In the genomic region with DNA sequence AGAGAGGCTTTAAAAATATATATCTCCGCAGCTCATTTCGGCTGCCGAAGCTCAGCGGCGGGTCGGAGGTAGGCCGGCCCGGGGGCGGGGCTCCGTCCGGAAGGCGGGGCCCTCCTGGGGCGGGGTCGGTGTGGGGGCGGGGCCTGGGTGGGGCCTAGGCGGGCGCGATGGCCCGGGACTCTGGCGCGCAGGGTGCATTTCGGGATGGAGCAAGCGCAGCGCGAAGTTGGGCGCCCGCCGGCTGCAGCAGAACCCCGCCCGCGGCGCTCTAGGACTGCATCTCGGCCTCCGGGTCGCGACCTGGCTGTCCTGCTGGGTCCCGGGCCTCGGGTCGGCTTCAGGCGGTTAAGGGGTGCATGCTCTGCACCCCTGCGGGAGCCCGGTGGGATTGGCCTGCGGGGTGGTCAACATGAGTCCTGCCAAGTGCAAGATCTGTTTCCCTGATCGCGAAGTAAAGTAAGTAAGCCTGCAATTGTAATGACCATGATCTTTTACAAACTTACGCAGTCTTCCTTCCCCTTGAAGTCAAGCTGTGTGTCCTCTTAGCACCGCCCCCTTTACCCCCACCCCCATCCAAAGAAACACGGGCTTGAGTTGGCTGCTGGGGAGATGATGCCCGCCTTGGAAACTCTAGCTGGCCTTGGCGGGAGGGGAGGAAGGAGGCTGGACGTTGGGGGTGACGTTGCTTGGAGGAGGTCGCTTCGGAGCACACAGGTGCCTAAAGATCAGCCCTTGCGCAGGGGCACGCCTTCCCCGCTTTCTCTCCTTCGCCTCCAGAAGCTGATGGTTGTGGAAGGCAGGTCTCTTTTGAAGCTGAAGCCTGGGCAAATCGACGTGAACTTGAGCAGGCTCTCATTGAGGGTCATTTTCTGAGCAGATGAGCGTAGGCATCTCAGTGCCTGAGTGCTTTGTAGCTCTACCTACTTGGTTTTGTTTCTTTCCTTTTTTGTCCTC, we compare ENCODE assay signal across 8 cellular contexts. TPM values are rescaled to one million over a fixed set of nuclear protein-coding genes. Genes with fewer than 3 reads are reported as not detected.
A peak's percentile ranks its signal among the peaks of the same experiment; 100 is the strongest.
DNase-seq lines count a peak whose midpoint lies in the region; ATAC-seq and TF ChIP-seq lines count a peak whose summit lies in the region.

No MANE protein-coding gene starts in this region.

- 0 to 1% (median 1%) methylated on average over 20 to 61 of the region's 61 CpGs for WGBS in spleen, 5 donors

- H3K36me3 ChIP-seq in spleen = no peaks in the 10 kb centered on the region

- intact Hi-C loops in spleen (cut with DNase I; ENCODE audit: low total_unique reads) = no loop called here

- TF ChIP-seq POLR2A in spleen (IDR thresholded peaks at IDR 0.05) = peak in 1 of 3 donors; percentile 34

- in situ Hi-C loops in GM13976 (cut with MboI; ENCODE audit: low sequenced_read_pairs, unreplicated experiment) = no loop called here

- peaks cover 8 to 50% (median 29%) of the 10 kb centered on the region in 6 donors for H3K4me1 ChIP-seq in spleen

- ATAC-seq in HG02884 (IDR thresholded peaks at IDR 0.05; ENCODE audit: unreplicated experiment) (peak; percentile 82), GM18870 (IDR thresholded peaks at IDR 0.05; ENCODE audit: unreplicated experiment) (no peak)

- no peaks in the 10 kb centered on the region for H3K9me3 ChIP-seq in spleen

- peak overlapping the region; percentile 66 to 85 (median 78) for H3K4me3 ChIP-seq in spleen

- DNase-seq in GM13976 (ENCODE audit: low spot score) (peak; percentile 95), NCI-H2171 (lab: John Stamatoyannopoulos, UW) (peak; percentile 74), caudate nucleus (lab: John Stamatoyannopoulos, UW) (peak in 59 of 61 donors; percentile 17 to 86 (median 72)), iris pigment epithelial cell (ENCODE audit: low read depth) (peak; percentile 59), spleen (peak; percentile 95)
- DNase-seq in activated CD4-positive, CD25-positive, alpha-beta regulatory T cell (lab: John Stamatoyannopoulos, UW) = peak; percentile 60 to 64 (median 62)

- H3K27me3 ChIP-seq in spleen (replicated peaks in 1 of 7) = no peaks in the 10 kb centered on the region

- TF ChIP-seq CTCF in GM13976 (IDR thresholded peaks at IDR 0.05; ENCODE audit: borderline replicate concordance, control extremely low read depth, extremely low read depth, insufficient read depth, missing control alignments) (no peak), spleen (IDR thresholded peaks at IDR 0.05 in 8 of 11, conservative IDR thresholded peaks at IDR 0.05 in 3 of 11) (peak in 2 of 11 experiments; percentile 15 to 25)

- H3K27ac ChIP-seq in caudate nucleus (ENCODE audit: low read depth, low read length) (peak overlapping the region; percentile 81), spleen (peak overlapping the region; percentile 53 to 90 (median 81))

RNA-seq across cellular contexts. Expression of a gene that starts 38.4 kb away (rescaled TPM):
- total RNA-seq in spleen = 100 to 1,000 TPM in 1 of 7 donors, 10 to 100 TPM in 6; 24.7 to 111 (median 55.4) TPM
- polyA plus RNA-seq in spleen = 10 to 100 TPM in 1 of 3 donors, 1 to 10 TPM in 2; 2.8 to 14.9 (median 5.6) TPM

RNA-seq across cellular contexts. Expression of a gene that starts 57.4 kb away (rescaled TPM):
- 10 to 100 TPM; 15.0 to 30.6 (median 18.5) TPM for total RNA-seq in spleen
- polyA plus RNA-seq in spleen = 10 to 100 TPM in 2 of 3 donors, 1 to 10 TPM in 1; 9.8 to 18.1 (median 14.7) TPM
